ENCODE assay signal across 25 cellular contexts in the genomic region with DNA sequence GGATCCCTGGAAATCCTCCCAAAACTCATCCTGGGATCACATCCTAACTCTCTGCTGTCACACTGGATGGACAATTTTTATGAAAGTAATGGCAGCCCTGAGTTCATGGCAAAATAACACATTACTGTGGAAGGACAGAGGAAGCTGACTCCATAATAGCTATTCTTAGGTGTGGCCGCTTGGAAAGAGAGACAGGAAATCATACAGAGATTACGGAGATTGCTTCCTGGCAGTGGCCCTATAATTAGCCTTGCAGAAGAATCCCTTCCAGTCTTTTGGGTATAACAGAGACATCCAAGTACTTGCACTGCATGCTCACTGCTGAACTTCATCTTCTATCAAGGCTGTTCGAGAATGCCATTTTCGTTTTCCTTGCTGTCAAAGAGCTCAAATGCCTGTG.
A peak's percentile ranks its signal among the peaks of the same experiment; 100 is the strongest.
DNase-seq lines count a peak whose midpoint lies in the region; ATAC-seq, FAIRE-seq and TF ChIP-seq lines count a peak whose summit lies in the region.
"Had no signal": no experiment of that assay in that cellular context is flagged by ENCODE, and none has a peak within 500 bp of the region (broad histone marks: within the 10 kb centered on the region; RNA-seq: fewer than 3 reads in every experiment).

No MANE protein-coding gene starts in this region.

- TF ChIP-seq POLR2A in A549 (IDR thresholded peaks at IDR 0.05; ENCODE audit: low read length) (no peak), erythroblast (IDR thresholded peaks at IDR 0.05; ENCODE audit: low read length) (no peak)

- DNase-seq in A549 (ENCODE audit: low read depth in 1 of 2, low spot score in 1 of 2): no peak
- peak; percentile 3 for DNase-seq in HT1080 (ENCODE audit: low read depth)
- no peak for DNase-seq in astrocyte (ENCODE audit: low read depth)
- DNase-seq in DMS79 treated with DMSO at 0.1 percent for 48 hours (lab: John Stamatoyannopoulos, UW): no peak
- no peak for DNase-seq in erythroblast (lab: John Stamatoyannopoulos, UW)
- no peak for DNase-seq in activated CD8-positive, alpha-beta T cell treated with anti-CD3 and anti-CD28 coated beads, Interleukin-2, amount 10 ng/mL, durations not matched to agents 7 days and 5 days
- DNase-seq: C1 segment of cervical spinal cord; Caco-2; CD4-positive, alpha-beta memory T cell; DMS79; GF-D8; GOT3; HCEC 1CT; NCI-H1092 treated with DMSO at 0.1 percent for 48 hours; NCI-H1436 treated with DMSO at 0.1 percent for 48 hours; NCI-H2029; NCI-H446 treated with DMSO at 0.1 percent for 48 hours; NCI-H526; SK-N-SH; SW 1271 had no signal

- no peak for TF ChIP-seq CTCF in A549 (IDR thresholded peaks at IDR 0.05)
- TF ChIP-seq CTCF in astrocyte (IDR thresholded peaks at IDR 0.05; ENCODE audit: insufficient read depth, low read depth, low read length): no peak

- ATAC-seq in A549 (no peak), GM18909 (IDR thresholded peaks at IDR 0.05; ENCODE audit: poor library complexity, unreplicated experiment) (no peak)
- no peak for ATAC-seq in activated CD8-positive, alpha-beta T cell treated with anti-CD3 and anti-CD28 coated beads, Interleukin-2, amount 10 ng/mL, durations not matched to agents 7 days and 5 days

- H3K4me3 Mint-ChIP-seq in astrocyte (ENCODE audit: unreplicated experiment): no peak overlapping the region
- H3K4me3 Mint-ChIP-seq in activated CD8-positive, alpha-beta T cell treated with anti-CD3 and anti-CD28 coated beads, Interleukin-2, amount 10 ng/mL, durations not matched to agents 7 days and 5 days: no peak overlapping the region
- H3K4me3 Mint-ChIP-seq: CD4-positive, alpha-beta memory T cell; IgD-negative memory B cell had no signal

- no peaks in the 10 kb centered on the region for H3K9me3 ChIP-seq in A549
- no peaks in the 10 kb centered on the region for H3K9me3 ChIP-seq in astrocyte (ENCODE audit: insufficient read depth, low read depth, low read length)
- H3K9me3 ChIP-seq: Caco-2, SK-N-SH had no signal

- H3K36me3 Mint-ChIP-seq in astrocyte (ENCODE audit: low read depth, unreplicated experiment): no peaks in the 10 kb centered on the region
- no peaks in the 10 kb centered on the region for H3K36me3 Mint-ChIP-seq in activated CD8-positive, alpha-beta T cell treated with anti-CD3 and anti-CD28 coated beads, Interleukin-2, amount 10 ng/mL, durations not matched to agents 7 days and 5 days (ENCODE audit: low read depth)
- H3K36me3 Mint-ChIP-seq: CD4-positive, alpha-beta memory T cell; IgD-negative memory B cell had no signal

- WGBS in A549 (ENCODE audit: missing lambda C conversion rate): 13% methylated on average over 4 of the region's 4 CpGs

- peaks cover 2% of the 10 kb centered on the region for H3K9me3 Mint-ChIP-seq in astrocyte (ENCODE audit: unreplicated experiment)
- H3K9me3 Mint-ChIP-seq in activated CD8-positive, alpha-beta T cell treated with anti-CD3 and anti-CD28 coated beads, Interleukin-2, amount 10 ng/mL, durations not matched to agents 7 days and 5 days (ENCODE audit: insufficient read depth): no peaks in the 10 kb centered on the region

- no peaks in the 10 kb centered on the region for H3K27me3 Mint-ChIP-seq in astrocyte (ENCODE audit: low read depth, unreplicated experiment)
- H3K27me3 Mint-ChIP-seq in activated CD8-positive, alpha-beta T cell treated with anti-CD3 and anti-CD28 coated beads, Interleukin-2, amount 10 ng/mL, durations not matched to agents 7 days and 5 days (ENCODE audit: low read depth): no peaks in the 10 kb centered on the region
- H3K27me3 Mint-ChIP-seq: CD4-positive, alpha-beta memory T cell had no signal

- H3K79me2 ChIP-seq in ACC112 (ENCODE audit: control insufficient read depth, insufficient read depth, low read length, unreplicated experiment) (no peaks in the 10 kb centered on the region), astrocyte (ENCODE audit: insufficient read depth, low read length) (no peaks in the 10 kb centered on the region)

- POLR2A ChIA-PET in A549 (lab: Yijun Ruan, JAX): no interaction called here
- POLR2A ChIA-PET in activated CD8-positive, alpha-beta T cell treated with anti-CD3 and anti-CD28 coated beads, Interleukin-2, amount 10 ng/mL, durations not matched to agents 7 days and 5 days (lab: Charles Lee): no interaction called here

- H3K4me3 ChIP-seq in A549 (no peak overlapping the region), ACC112 (ENCODE audit: low read depth, low read length) (peak overlapping the region; percentile 72), astrocyte (ENCODE audit: insufficient read depth, low read depth, low read length) (no peak overlapping the region)

- H3K4me1 ChIP-seq in A549 (no peaks in the 10 kb centered on the region), ACC112 (ENCODE audit: control insufficient read depth, insufficient read depth, low read length, unreplicated experiment) (peaks cover 6% of the 10 kb centered on the region), astrocyte (ENCODE audit: insufficient read depth, low read length) (no peaks in the 10 kb centered on the region)
- H3K4me1 ChIP-seq: Caco-2 had no signal

- H3K27ac Mint-ChIP-seq in astrocyte (ENCODE audit: unreplicated experiment): peak overlapping the region; percentile 26
- H3K27ac Mint-ChIP-seq in activated CD8-positive, alpha-beta T cell treated with anti-CD3 and anti-CD28 coated beads, Interleukin-2, amount 10 ng/mL, durations not matched to agents 7 days and 5 days: no peak overlapping the region
- H3K27ac Mint-ChIP-seq: CD4-positive, alpha-beta memory T cell; IgD-negative memory B cell had no signal

- H3K4me2 ChIP-seq in A549: no peak overlapping the region
- no peak overlapping the region for H3K4me2 ChIP-seq in astrocyte (ENCODE audit: low read length)
- H3K4me2 ChIP-seq: SK-N-SH had no signal

- H3K36me3 ChIP-seq in ACC112 (ENCODE audit: insufficient read depth, low read length) (no peaks in the 10 kb centered on the region), astrocyte (ENCODE audit: insufficient read depth, low read length) (no peaks in the 10 kb centered on the region)

- no peak for TF ChIP-seq RAD21 in A549 (conservative IDR thresholded peaks at IDR 0.05 in 1 of 2, IDR thresholded peaks at IDR 0.05 in 1 of 2)

- H3K4me1 Mint-ChIP-seq in astrocyte (ENCODE audit: low read depth, unreplicated experiment): no peaks in the 10 kb centered on the region
- no peaks in the 10 kb centered on the region for H3K4me1 Mint-ChIP-seq in activated CD8-positive, alpha-beta T cell treated with anti-CD3 and anti-CD28 coated beads, Interleukin-2, amount 10 ng/mL, durations not matched to agents 7 days and 5 days (ENCODE audit: low read depth)
- H3K4me1 Mint-ChIP-seq: CD4-positive, alpha-beta memory T cell; IgD-negative memory B cell had no signal

- TF ChIP-seq EP300 in A549 (IDR thresholded peaks at IDR 0.05): no peak

- CTCF ChIA-PET in A549 (lab: Yijun Ruan, JAX): no interaction called here
- CTCF ChIA-PET in activated CD8-positive, alpha-beta T cell treated with anti-CD3 and anti-CD28 coated beads, Interleukin-2, amount 10 ng/mL, durations not matched to agents 7 days and 5 days (lab: Charles Lee): no interaction called here

- no peaks in the 10 kb centered on the region for H3K27me3 ChIP-seq in ACC112 (ENCODE audit: insufficient read depth, low read length)
- H3K27me3 ChIP-seq in astrocyte (ENCODE audit: insufficient read depth, low read length): no peaks in the 10 kb centered on the region

- H3K9ac ChIP-seq in astrocyte (ENCODE audit: low read length): no peak overlapping the region
- H3K9ac ChIP-seq: SK-N-SH had no signal

- H4K20me1 ChIP-seq in astrocyte (ENCODE audit: insufficient read depth, low read length): no peaks in the 10 kb centered on the region

- H3K27ac ChIP-seq in A549: no peak overlapping the region
- no peak overlapping the region for H3K27ac ChIP-seq in ACC112 (ENCODE audit: low read depth, low read length)
- H3K27ac ChIP-seq in astrocyte (ENCODE audit: low read depth, low read length): no peak overlapping the region

- FAIRE-seq in A549 (lab: Jason Lieb, UNC) (peak; percentile 7), astrocyte (lab: Jason Lieb, UNC) (peak; percentile 52)
- FAIRE-seq: GM12891, RCC 7860 had no signal

- H2AFZ ChIP-seq in ACC112 (ENCODE audit: low read length, unreplicated experiment) (peak overlapping the region; percentile 68), astrocyte (ENCODE audit: low read depth, low read length) (no peak overlapping the region)

TF ChIP-seq in A549, 52 proteins besides CTCF, POLR2A, EP300 and RAD21:
- TF ChIP-seq KDM5A (IDR thresholded peaks at IDR 0.05): no peak
- TF ChIP-seq FOXS1 (CRISPR knock-in tag; IDR thresholded peaks at IDR 0.05): no peak
- TF ChIP-seq HMGXB4 (CRISPR knock-in tag; IDR thresholded peaks at IDR 0.05; ENCODE audit: borderline replicate concordance): no peak
- TF ChIP-seq MAZ (IDR thresholded peaks at IDR 0.05; ENCODE audit: borderline replicate concordance, low read depth, low read length): no peak
- no peak for TF ChIP-seq TFCP2L1 (CRISPR knock-in tag; IDR thresholded peaks at IDR 0.05)
